2 cellular contexts compared by ENCODE assay signal in genomic region chr16:87778476-87778829, GRCh38.
A peak's percentile ranks its signal among the peaks of the same experiment; 100 is the strongest.
TF ChIP-seq lines count a peak whose summit lies in the region.

No MANE protein-coding gene starts in this region.

TF ChIP-seq in HepG2, 621 proteins besides CTCF, POLR2A, EP300 and RAD21 (continued from another document):
- TF ChIP-seq, protein P1, sequence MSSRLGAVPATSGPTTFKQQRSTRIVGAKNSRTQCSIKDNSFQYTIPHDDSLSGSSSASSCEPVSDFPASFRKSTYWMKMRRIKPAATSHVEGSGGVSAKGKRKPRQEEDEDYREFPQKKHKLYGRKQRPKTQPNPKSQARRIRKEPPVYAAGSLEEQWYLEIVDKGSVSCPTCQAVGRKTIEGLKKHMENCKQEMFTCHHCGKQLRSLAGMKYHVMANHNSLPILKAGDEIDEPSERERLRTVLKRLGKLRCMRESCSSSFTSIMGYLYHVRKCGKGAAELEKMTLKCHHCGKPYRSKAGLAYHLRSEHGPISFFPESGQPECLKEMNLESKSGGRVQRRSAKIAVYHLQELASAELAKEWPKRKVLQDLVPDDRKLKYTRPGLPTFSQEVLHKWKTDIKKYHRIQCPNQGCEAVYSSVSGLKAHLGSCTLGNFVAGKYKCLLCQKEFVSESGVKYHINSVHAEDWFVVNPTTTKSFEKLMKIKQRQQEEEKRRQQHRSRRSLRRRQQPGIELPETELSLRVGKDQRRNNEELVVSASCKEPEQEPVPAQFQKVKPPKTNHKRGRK (CRISPR knock-in tag; IDR thresholded peaks at IDR 0.05): peak; percentile 95
- no peak for TF ChIP-seq CENPX (CRISPR knock-in tag; IDR thresholded peaks at IDR 0.05)
TF ChIP-seq in HepG2: peak in this region for 2.

TF ChIP-seq in WTC11, 78 proteins besides CTCF, POLR2A, EP300 and RAD21:
- TF ChIP-seq, protein P1 (CRISPR knock-in tag; IDR thresholded peaks at IDR 0.05; ENCODE audit: borderline replicate concordance): peak; percentile 94; the same call in 1 of the 2 replicates
- TF ChIP-seq USF2 (CRISPR knock-in tag; IDR thresholded peaks at IDR 0.05) (no peak), FOXP4 (CRISPR knock-in tag; IDR thresholded peaks at IDR 0.05) (no peak), RELA (CRISPR knock-in tag; IDR thresholded peaks at IDR 0.05; ENCODE audit: borderline replicate concordance) (no peak), ZNF396 (CRISPR knock-in tag; IDR thresholded peaks at IDR 0.05; ENCODE audit: borderline replicate concordance) (no peak), NFATC4 (CRISPR knock-in tag; IDR thresholded peaks at IDR 0.05) (no peak), NFE2L1 (CRISPR knock-in tag; IDR thresholded peaks at IDR 0.05) (0 out of 2 replicates have a peak, but pooled peaks have one; percentile 3), ZBTB21 (CRISPR knock-in tag; IDR thresholded peaks at IDR 0.05; ENCODE audit: borderline replicate concordance) (no peak), FOXP1 (CRISPR knock-in tag; IDR thresholded peaks at IDR 0.05; ENCODE audit: borderline replicate concordance) (no peak)
TF ChIP-seq in WTC11: peak in this region for 2.
